9 cellular contexts compared by ENCODE assay signal in genomic region chr10:33132626-33133025, GRCh38.
DNase-seq lines count a peak whose midpoint lies in the region; ATAC-seq and TF ChIP-seq lines count a peak whose summit lies in the region.
"Had no signal": no experiment of that assay in that cellular context is flagged by ENCODE, and none has a peak within 500 bp of the region (broad histone marks: within the 10 kb centered on the region; RNA-seq: fewer than 3 reads in every experiment).

No MANE protein-coding gene starts in this region.

- H2BK120ac ChIP-seq in neuronal stem cell (ENCODE audit: low read depth, low read length): no peak overlapping the region

- no peaks in the 10 kb centered on the region for H3K4me1 ChIP-seq in neuronal stem cell (ENCODE audit: control insufficient read depth in 2 of 2, insufficient read depth in 1 of 2, low read depth in 1 of 2, low read length in 2 of 2)
- peaks cover 3% of the 10 kb centered on the region for H3K4me1 ChIP-seq in ovary (ENCODE audit: insufficient read depth)

- H3K18ac ChIP-seq in neuronal stem cell (ENCODE audit: low read length): no peak overlapping the region

- no peak for TF ChIP-seq POLR2A in ovary (IDR thresholded peaks at IDR 0.05)

- no peaks in the 10 kb centered on the region for H3K79me1 ChIP-seq in neuronal stem cell (ENCODE audit: low read depth, low read length)

- TF ChIP-seq CTCF in ovary (IDR thresholded peaks at IDR 0.05) (no peak), GM13976 (IDR thresholded peaks at IDR 0.05; ENCODE audit: borderline replicate concordance, control extremely low read depth, extremely low read depth, insufficient read depth, missing control alignments) (no peak)

- H3K14ac ChIP-seq in neuronal stem cell (ENCODE audit: low read length): no peak overlapping the region

- no peaks in the 10 kb centered on the region for H3K27me3 Mint-ChIP-seq in activated T-helper 2 cell treated with anti-CD3 and anti-CD28 coated beads, Interferon-gamma antibody, Interleukin-2, Interleukin-4, amounts not matched to agents 10 μg/mL and 5 μg/mL and 100 μg/mL, durations not matched to agents 14 hours and 24 hours and 36 hours (ENCODE audit: low read depth)
- no peaks in the 10 kb centered on the region for H3K27me3 Mint-ChIP-seq in natural killer cell treated with Interleukin-12 subunit alpha and Interleukin-12 subunit beta and Interleukin-15 and Interleukin-18, amount 100 ng/mL, for 72 hours

- ATAC-seq in natural killer cell treated with Interleukin-12 subunit alpha and Interleukin-12 subunit beta and Interleukin-15 and Interleukin-18, amount 100 ng/mL, for 72 hours: no peak

- H3K27ac Mint-ChIP-seq in activated T-helper 2 cell treated with anti-CD3 and anti-CD28 coated beads, Interferon-gamma antibody, Interleukin-2, Interleukin-4, amounts not matched to agents 10 μg/mL and 5 μg/mL and 100 μg/mL, durations not matched to agents 14 hours and 24 hours and 36 hours: peak overlapping the region; percentile 84
- H3K27ac Mint-ChIP-seq in natural killer cell treated with Interleukin-12 subunit alpha and Interleukin-12 subunit beta and Interleukin-15 and Interleukin-18, amount 100 ng/mL, for 72 hours: peak overlapping the region; percentile 9 to 16
- H3K27ac Mint-ChIP-seq: dendritic cell treated with granulocyte-macrophage colony-stimulating factor and Interleukin-4, amounts not matched to agents 40 ng/mL and 50 ng/mL, for 4 days had no signal

- peaks cover 3% of the 10 kb centered on the region for H3K36me3 Mint-ChIP-seq in activated T-helper 2 cell treated with anti-CD3 and anti-CD28 coated beads, Interferon-gamma antibody, Interleukin-2, Interleukin-4, amounts not matched to agents 10 μg/mL and 5 μg/mL and 100 μg/mL, durations not matched to agents 14 hours and 24 hours and 36 hours (ENCODE audit: low read depth)
- H3K36me3 Mint-ChIP-seq in natural killer cell treated with Interleukin-12 subunit alpha and Interleukin-12 subunit beta and Interleukin-15 and Interleukin-18, amount 100 ng/mL, for 72 hours: no peaks in the 10 kb centered on the region

- H3K9me3 ChIP-seq in neuronal stem cell (replicated peaks in 1 of 2; ENCODE audit: control insufficient read depth in 2 of 2, insufficient read depth in 1 of 2, low read depth in 1 of 2, low read length in 2 of 2) (no peaks in the 10 kb centered on the region), ovary (no peaks in the 10 kb centered on the region)

- H3K9me3 Mint-ChIP-seq in activated T-helper 2 cell treated with anti-CD3 and anti-CD28 coated beads, Interferon-gamma antibody, Interleukin-2, Interleukin-4, amounts not matched to agents 10 μg/mL and 5 μg/mL and 100 μg/mL, durations not matched to agents 14 hours and 24 hours and 36 hours: no peaks in the 10 kb centered on the region
- H3K9me3 Mint-ChIP-seq in natural killer cell treated with Interleukin-12 subunit alpha and Interleukin-12 subunit beta and Interleukin-15 and Interleukin-18, amount 100 ng/mL, for 72 hours: no peaks in the 10 kb centered on the region
- H3K9me3 Mint-ChIP-seq: dendritic cell treated with granulocyte-macrophage colony-stimulating factor and Interleukin-4, amounts not matched to agents 40 ng/mL and 50 ng/mL, for 4 days had no signal

- H2BK5ac ChIP-seq in neuronal stem cell (ENCODE audit: low read length): no peak overlapping the region

- H3K9ac ChIP-seq in neuronal stem cell (ENCODE audit: low read depth, low read length, poor library complexity): no peak overlapping the region

- peaks cover 66% of the 10 kb centered on the region for H3K4me1 Mint-ChIP-seq in activated T-helper 2 cell treated with anti-CD3 and anti-CD28 coated beads, Interferon-gamma antibody, Interleukin-2, Interleukin-4, amounts not matched to agents 10 μg/mL and 5 μg/mL and 100 μg/mL, durations not matched to agents 14 hours and 24 hours and 36 hours (ENCODE audit: low read depth)
- peaks cover 33 to 49% of the 10 kb centered on the region in 2 donors for H3K4me1 Mint-ChIP-seq in natural killer cell treated with Interleukin-12 subunit alpha and Interleukin-12 subunit beta and Interleukin-15 and Interleukin-18, amount 100 ng/mL, for 72 hours (ENCODE audit: low read depth in 2 of 2)

- H2AFZ ChIP-seq in neuronal stem cell (ENCODE audit: low read length): no peak overlapping the region

- intact Hi-C loops in activated T-helper 2 cell treated with anti-CD3 and anti-CD28 coated beads, Interferon-gamma antibody, Interleukin-2, Interleukin-4, amounts not matched to agents 10 μg/mL and 5 μg/mL and 100 μg/mL, durations not matched to agents 14 hours and 24 hours and 36 hours (cut with micrococcal nuclease): loop anchor here (10.0 kb wide), 1 partner anchor 798 kb away; no protein-coding TSS in a partner anchor
- intact Hi-C loops in ovary (cut with DNase I): no loop called here

- H3K4ac ChIP-seq in neuronal stem cell (ENCODE audit: low read length): no peak overlapping the region

- no peak for TF ChIP-seq EP300 in ovary (IDR thresholded peaks at IDR 0.05)

- H3K4me2 ChIP-seq in neuronal stem cell (ENCODE audit: insufficient read depth, low read length, poor library complexity, severe bottlenecking): no peak overlapping the region

- no peak overlapping the region for H2BK15ac ChIP-seq in neuronal stem cell (ENCODE audit: low read length)

- no peak overlapping the region for H3K4me3 Mint-ChIP-seq in activated T-helper 2 cell treated with anti-CD3 and anti-CD28 coated beads, Interferon-gamma antibody, Interleukin-2, Interleukin-4, amounts not matched to agents 10 μg/mL and 5 μg/mL and 100 μg/mL, durations not matched to agents 14 hours and 24 hours and 36 hours (ENCODE audit: low read depth)
- no peak overlapping the region for H3K4me3 Mint-ChIP-seq in natural killer cell treated with Interleukin-12 subunit alpha and Interleukin-12 subunit beta and Interleukin-15 and Interleukin-18, amount 100 ng/mL, for 72 hours
- H3K4me3 Mint-ChIP-seq: dendritic cell treated with granulocyte-macrophage colony-stimulating factor and Interleukin-4, amounts not matched to agents 40 ng/mL and 50 ng/mL, for 4 days had no signal

- no peak overlapping the region for H3K23ac ChIP-seq in neuronal stem cell (ENCODE audit: low read depth, low read length, poor library complexity)

- H2AK5ac ChIP-seq in neuronal stem cell (ENCODE audit: low read depth, low read length): no peak overlapping the region

- no peak overlapping the region for H3K27ac ChIP-seq in neuronal stem cell (replicated peaks; ENCODE audit: low read length)
- H3K27ac ChIP-seq in ovary: no peak overlapping the region

- H4K91ac ChIP-seq in neuronal stem cell (ENCODE audit: low read depth, low read length, poor library complexity): no peak overlapping the region

- no peak overlapping the region for H2BK12ac ChIP-seq in neuronal stem cell (ENCODE audit: low read length)

- in situ Hi-C loops in KBM-7 (cut with MboI; ENCODE audit: low pct_unique_long_range_greater_than_20kb, low sequenced_read_pairs): loop anchor here (25.0 kb wide), 1 partner anchor 345 kb away; no protein-coding TSS in a partner anchor
- in situ Hi-C loops in GM13976 (cut with MboI; ENCODE audit: low sequenced_read_pairs, unreplicated experiment): no loop called here

- H3K36me3 ChIP-seq in neuronal stem cell (replicated peaks in 1 of 2; ENCODE audit: control insufficient read depth in 2 of 2, insufficient read depth in 2 of 2, low read length in 2 of 2): no peaks in the 10 kb centered on the region
- H3K36me3 ChIP-seq in ovary: no peaks in the 10 kb centered on the region

- WGBS in neuronal stem cell (ENCODE audit: extremely low coverage in 2 of 2, insufficient read length in 2 of 2, insufficient replicate concordance in 1 of 2), 2 donors: no CpG with 5 or more reads among the region's 1 CpG
- 96 to 97% (median 96%) methylated on average over 1 of the region's 1 CpG for WGBS in ovary, 3 donors

- H3K27me3 ChIP-seq in neuronal stem cell (ENCODE audit: control insufficient read depth in 3 of 3, insufficient read depth in 3 of 3, low read depth in 1 of 3, low read length in 3 of 3) (peaks cover 0 to 44% (median 0%) of the 10 kb centered on the region in 3 experiments), ovary (no peaks in the 10 kb centered on the region)

- no peak overlapping the region for H4K8ac ChIP-seq in neuronal stem cell (ENCODE audit: low read depth, low read length)

- DNase-seq in DMS 273 (lab: John Stamatoyannopoulos, UW; ENCODE audit: unreplicated experiment): peak; percentile 9
- DNase-seq in DMS 273 treated with DMSO at 0.1 percent for 48 hours (lab: John Stamatoyannopoulos, UW): no peak
- DNase-seq in KBM-7: peak; percentile 32
- no peak for DNase-seq in activated T-helper 2 cell treated with anti-CD3 and anti-CD28 coated beads, Interferon-gamma antibody, Interleukin-2, Interleukin-4, amounts not matched to agents 10 μg/mL and 5 μg/mL and 100 μg/mL, durations not matched to agents 14 hours and 24 hours and 36 hours (ENCODE audit: low spot score)
- no peak for DNase-seq in natural killer cell treated with Interleukin-12 subunit alpha and Interleukin-12 subunit beta and Interleukin-15 and Interleukin-18, amount 100 ng/mL, for 72 hours (ENCODE audit: low spot score)
- no peak for DNase-seq in neuronal stem cell (ENCODE audit: low spot score)
- DNase-seq in ovary: no peak
- DNase-seq in GM13976 (ENCODE audit: low spot score): no peak

- H3K4me3 ChIP-seq in neuronal stem cell (ENCODE audit: low read length in 2 of 2) (no peak overlapping the region), ovary (no peak overlapping the region)

Comparison
In these comparisons a context has a peak if more than half of its experiments do, and no peak if none do; other contexts are left out.
1. DNase-seq: peak in DMS 273 (single experiment) and KBM-7 (single experiment); none in DMS 273 treated with DMSO at 0.1 percent for 48 hours (single experiment), activated T-helper 2 cell treated with anti-CD3 and anti-CD28 coated beads, Interferon-gamma antibody, Interleukin-2, Interleukin-4, amounts not matched to agents 10 μg/mL and 5 μg/mL and 100 μg/mL, durations not matched to agents 14 hours and 24 hours and 36 hours (single experiment), natural killer cell treated with Interleukin-12 subunit alpha and Interleukin-12 subunit beta and Interleukin-15 and Interleukin-18, amount 100 ng/mL, for 72 hours (single experiment), neuronal stem cell (single experiment), ovary (0 of 5) and GM13976 (single experiment).